8 cellular contexts compared by ENCODE assay signal in the genomic region with DNA sequence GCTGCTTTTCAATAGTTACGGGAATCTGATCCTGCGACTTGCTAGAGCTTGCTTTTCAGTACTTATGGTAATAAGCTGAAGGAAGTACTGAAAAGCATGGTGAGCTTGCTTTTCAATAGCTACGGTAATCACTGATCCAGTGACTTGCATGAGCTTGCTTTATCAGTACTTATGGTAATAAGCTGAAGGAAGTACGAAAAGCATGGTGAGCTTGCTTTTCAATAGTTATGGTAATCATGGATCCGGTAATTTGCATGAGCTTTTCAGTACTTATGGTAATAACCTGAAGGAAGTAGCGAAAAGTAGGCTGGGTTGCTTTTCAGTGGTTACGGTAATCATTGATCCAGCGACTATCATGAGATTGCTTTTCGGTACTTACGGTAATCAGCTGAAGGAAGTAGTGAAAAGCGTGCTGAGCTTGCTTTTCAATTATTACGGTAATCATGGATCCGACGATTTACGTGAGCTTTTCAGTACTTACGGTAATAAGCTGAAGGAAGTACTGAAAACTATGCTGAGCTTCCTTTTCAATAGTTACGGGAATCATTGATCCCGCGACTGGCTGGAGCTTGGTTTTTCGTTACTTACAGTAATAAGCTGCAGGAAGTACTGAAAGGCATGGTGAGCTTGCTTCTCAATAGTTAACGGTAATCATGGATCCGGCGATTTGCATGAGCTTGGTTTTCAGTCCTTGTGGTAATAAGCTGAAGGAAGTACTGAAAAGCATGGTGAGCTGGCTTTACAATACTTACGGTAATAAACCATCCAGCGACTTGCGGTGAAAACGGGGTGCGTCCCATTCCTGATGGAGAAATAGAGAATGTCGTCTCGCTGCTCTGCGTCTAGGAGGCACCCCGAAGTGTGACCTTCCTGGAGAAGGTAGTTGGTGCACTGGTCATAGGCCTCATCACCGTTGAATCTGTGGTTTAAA. TPM values are rescaled to one million over a fixed set of nuclear protein-coding genes. Genes with fewer than 3 reads are reported as not detected.
DNase-seq lines count a peak whose midpoint lies in the region; ATAC-seq lines count a peak whose summit lies in the region.

No MANE protein-coding gene starts in this region.

- peak overlapping the region; percentile 56 for H3K4me3 ChIP-seq in naive thymus-derived CD4-positive, alpha-beta T cell (ENCODE audit: low read length)

- no peak overlapping the region for H3K27ac ChIP-seq in naive thymus-derived CD4-positive, alpha-beta T cell (ENCODE audit: low read depth, low read length)

- H3K36me3 Mint-ChIP-seq in naive thymus-derived CD4-positive, alpha-beta T cell: peaks cover 0 to 20% (median 0%) of the 10 kb centered on the region in 5 donors

- no peaks in the 10 kb centered on the region for H3K36me3 ChIP-seq in naive thymus-derived CD4-positive, alpha-beta T cell (ENCODE audit: control insufficient read depth in 2 of 3, insufficient read depth in 3 of 3, low read length in 3 of 3)

- H3K4me3 Mint-ChIP-seq in naive thymus-derived CD4-positive, alpha-beta T cell: peak overlapping the region; percentile 76 to 87 (median 83)

- no peaks in the 10 kb centered on the region for H3K27me3 ChIP-seq in naive thymus-derived CD4-positive, alpha-beta T cell (ENCODE audit: control insufficient read depth in 2 of 2, insufficient read depth in 2 of 2, low read length in 2 of 2)

- ATAC-seq in HG03103 (IDR thresholded peaks at IDR 0.05; ENCODE audit: low read depth, unreplicated experiment) (peak; percentile 39), HG03520 (IDR thresholded peaks at IDR 0.05; ENCODE audit: unreplicated experiment) (no peak)
- ATAC-seq in naive thymus-derived CD4-positive, alpha-beta T cell: peak; percentile 70

- H3K4me1 Mint-ChIP-seq in naive thymus-derived CD4-positive, alpha-beta T cell: peaks cover 15 to 42% (median 32%) of the 10 kb centered on the region in 7 donors

- peaks cover 6 to 11% of the 10 kb centered on the region in 2 donors for H3K4me1 ChIP-seq in naive thymus-derived CD4-positive, alpha-beta T cell (ENCODE audit: control insufficient read depth in 2 of 2, insufficient read depth in 2 of 2, low read length in 2 of 2)

- peak overlapping the region in 7 of 9 donors; percentile 22 to 68 (median 36) for H3K27ac Mint-ChIP-seq in naive thymus-derived CD4-positive, alpha-beta T cell

- CTCF ChIA-PET in naive thymus-derived CD4-positive, alpha-beta T cell (lab: Charles Lee): no interaction called here

- POLR2A ChIA-PET in naive thymus-derived CD4-positive, alpha-beta T cell (lab: Charles Lee): no interaction called here

- peaks cover 0 to 7% (median 0%) of the 10 kb centered on the region in 11 donors for H3K9me3 Mint-ChIP-seq in naive thymus-derived CD4-positive, alpha-beta T cell

- H3K9me3 ChIP-seq in naive thymus-derived CD4-positive, alpha-beta T cell (ENCODE audit: control insufficient read depth in 2 of 3, low read length in 3 of 3): no peaks in the 10 kb centered on the region

- DNase-seq in AG08396 (ENCODE audit: low spot score): peak; percentile 25
- peak; percentile 30 for DNase-seq in activated T-cell treated with anti-CD3 and anti-CD28 coated beads for 24 hours (ENCODE audit: low read depth)
- peak; percentile 49 for DNase-seq in fibroblast of peridontal ligament (ENCODE audit: extremely low read depth)
- peak; percentile 14 to 77 (median 69) for DNase-seq in naive thymus-derived CD4-positive, alpha-beta T cell
- no peak for DNase-seq in NCI-H2171 treated with DMSO at 0.1 percent for 48 hours (lab: John Stamatoyannopoulos, UW)
- no peak for DNase-seq in NCI-H2227 treated with DMSO at 0.1 percent for 48 hours (lab: John Stamatoyannopoulos, UW)

- intact Hi-C loops in naive thymus-derived CD4-positive, alpha-beta T cell (cut with micrococcal nuclease): loop anchor here (1.0 to 10.0 kb wide), 11 partner anchors 26 to 1485 kb away; partner anchors contain the start of genes SLC25A6 (in 2 of the 2), ASMTL (in 1 of the 2), CD99 (in 1 of the 2) and GTPBP6 (in 1 of the 2)

- no peaks in the 10 kb centered on the region for H3K27me3 Mint-ChIP-seq in naive thymus-derived CD4-positive, alpha-beta T cell

RNA-seq across cellular contexts. Expression of gene CRLF2, which starts 6.5 kb away (rescaled TPM):
- total RNA-seq in naive thymus-derived CD4-positive, alpha-beta T cell: 1 to 10 TPM in 1 of 5 experiments, under 1 TPM in 2, not detected in 2; 0.40 to 7.3 (median 0.98) TPM
- under 1 TPM in 1 of 2 donors, not detected in 1; 0.19 TPM for polyA plus RNA-seq in naive thymus-derived CD4-positive, alpha-beta T cell

Comparison
In these comparisons a context has a peak if more than half of its experiments do, and no peak if none do; other contexts are left out.
1. DNase-seq: peak in AG08396 (single experiment), activated T-cell treated with anti-CD3 and anti-CD28 coated beads for 24 hours (single experiment), fibroblast of peridontal ligament (single experiment) and naive thymus-derived CD4-positive, alpha-beta T cell (9 of 9); none in NCI-H2171 treated with DMSO at 0.1 percent for 48 hours (single experiment) and NCI-H2227 treated with DMSO at 0.1 percent for 48 hours (single experiment).